ENCODE assay signal across 2 cellular contexts in the genomic region with DNA sequence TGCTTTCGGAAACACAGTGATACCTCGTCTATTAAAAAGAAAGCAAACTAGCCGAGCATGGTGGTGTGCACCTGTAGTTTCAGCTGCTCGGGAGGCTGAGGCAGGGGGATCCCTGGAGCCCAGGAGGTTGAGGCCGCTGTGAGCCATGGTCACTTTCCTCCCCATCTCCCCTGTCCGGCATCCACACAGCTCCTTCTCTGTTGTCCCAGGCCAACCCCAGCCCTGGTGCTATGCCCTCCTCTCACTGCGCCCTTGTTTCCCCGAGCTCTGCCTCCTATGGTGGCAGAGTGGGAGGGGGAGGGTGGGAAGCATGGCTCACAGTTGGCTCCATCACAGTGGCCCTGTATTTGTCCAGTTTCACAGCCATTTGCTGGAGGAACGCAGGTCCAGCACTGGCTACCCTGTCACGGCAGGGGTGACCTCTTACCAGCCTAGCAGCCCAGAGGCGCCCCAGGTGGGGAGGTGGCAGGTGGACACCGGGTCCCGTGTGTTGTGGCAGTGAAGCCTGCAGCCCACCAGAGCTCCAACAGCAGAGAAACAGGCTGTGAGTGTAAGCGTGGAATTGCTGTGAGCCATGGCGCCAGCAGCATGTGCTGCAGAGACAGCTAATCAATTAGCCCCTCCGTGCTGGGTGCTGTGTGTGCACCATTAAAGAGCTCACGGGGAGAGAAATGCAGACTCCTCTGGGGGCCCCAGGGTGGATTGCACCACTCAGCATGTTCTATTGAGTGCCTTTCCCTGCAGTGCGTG.
A peak's percentile ranks its signal among the peaks of the same experiment; 100 is the strongest.
TF ChIP-seq lines count a peak whose summit lies in the region.

No MANE protein-coding gene starts in this region.

TF ChIP-seq in HEK293, 187 proteins besides CTCF, POLR2A, EP300 and RAD21:
- TF ChIP-seq ZNF626 (tag by site-specific recombination; IDR thresholded peaks at IDR 0.05) = no peak
- peak; percentile 72 for TF ChIP-seq ZIC2 (tag by site-specific recombination; IDR thresholded peaks at IDR 0.05)
- no peak for TF ChIP-seq GLI2 (tag by site-specific recombination; IDR thresholded peaks at IDR 0.05; ENCODE audit: borderline replicate concordance, low read depth)

TF ChIP-seq in GM12878, 131 proteins besides CTCF, POLR2A, EP300 and RAD21:
- TF ChIP-seq CBX3 (IDR thresholded peaks at IDR 0.05; ENCODE audit: borderline replicate concordance, low read depth) (no peak), ZNF207 (IDR thresholded peaks at IDR 0.05; ENCODE audit: borderline replicate concordance) (no peak), GABPA (IDR thresholded peaks at IDR 0.05; ENCODE audit: low read depth) (no peak), FOS (IDR thresholded peaks at IDR 0.05; ENCODE audit: borderline replicate concordance, extremely low read depth, insufficient read length) (no peak), MYB (IDR thresholded peaks at IDR 0.05; ENCODE audit: borderline replicate concordance, low read depth, low read length) (no peak), POLR2AphosphoS5 (IDR thresholded peaks at IDR 0.05; ENCODE audit: low read length) (no peak)
